In genomic region chr2:162825578-162825977, GRCh38 we compare ENCODE assay signal across 28 cellular contexts. TPM values are rescaled to one million over a fixed set of nuclear protein-coding genes. Genes with fewer than 3 reads are reported as not detected.
DNase-seq lines count a peak whose midpoint lies in the region; ATAC-seq, FAIRE-seq and TF ChIP-seq lines count a peak whose summit lies in the region.
"Had no signal": no experiment of that assay in that cellular context is flagged by ENCODE, and none has a peak within 500 bp of the region (broad histone marks: within the 10 kb centered on the region; RNA-seq: fewer than 3 reads in every experiment).

No MANE protein-coding gene starts in this region.

- H2AFZ ChIP-seq in HepG2 (ENCODE audit: low read length), result no peak overlapping the region

- H3K9me3 Mint-ChIP-seq in CD4-positive, alpha-beta memory T cell, result peaks cover 0 to 3% (median 0%) of the 10 kb centered on the region in 8 donors

- H3K27me3 ChIP-seq in HepG2 (ENCODE audit: control insufficient read depth in 1 of 2, insufficient read depth in 2 of 2, low read length in 2 of 2) (no peaks in the 10 kb centered on the region), right lobe of liver (no peaks in the 10 kb centered on the region)
- no peaks in the 10 kb centered on the region for H3K27me3 ChIP-seq in CD4-positive, alpha-beta memory T cell (ENCODE audit: insufficient read depth, low read length)
- H3K27me3 ChIP-seq: BE2C, BLaER1 had no signal

- no peak for TF ChIP-seq EP300 in HepG2 (IDR thresholded peaks at IDR 0.05; ENCODE audit: low read depth in 2 of 2, low read length in 2 of 2)
- no peak for TF ChIP-seq EP300 in HepG2 (CRISPR knock-in tag; IDR thresholded peaks at IDR 0.05; ENCODE audit: borderline replicate concordance)

- H3K9ac ChIP-seq in HepG2 (ENCODE audit: insufficient read depth, low read depth, low read length), result no peak overlapping the region
- H3K9ac ChIP-seq: BLaER1 had no signal

- H3K9me3 ChIP-seq in HepG2 (ENCODE audit: low read length) (no peaks in the 10 kb centered on the region), right lobe of liver (no peaks in the 10 kb centered on the region)
- no peaks in the 10 kb centered on the region for H3K9me3 ChIP-seq in CD4-positive, alpha-beta memory T cell (ENCODE audit: control insufficient read depth in 1 of 2, low read length in 2 of 2)
- H3K9me3 ChIP-seq: BE2C, BLaER1, Caco-2 had no signal

- no peaks in the 10 kb centered on the region for H3K36me3 Mint-ChIP-seq in CD4-positive, alpha-beta memory T cell
- H3K36me3 Mint-ChIP-seq: CD14-positive monocyte; CD4-positive, CD25-positive, alpha-beta regulatory T cell; CD8-positive, alpha-beta T cell had no signal

- no TSS peak for BruUV-seq in HepG2 (replicated peaks; lab: Mats Ljungman, UMichigan)

- no peak for ATAC-seq in HepG2
- no peak for ATAC-seq in right lobe of liver
- ATAC-seq: CD8-positive, alpha-beta T cell; GM12878 had no signal

- H3K27ac ChIP-seq in HepG2 (ENCODE audit: extremely low read length, insufficient read depth, low read length), result no peak overlapping the region
- no peak overlapping the region for H3K27ac ChIP-seq in right lobe of liver
- no peak overlapping the region for H3K27ac ChIP-seq in CD4-positive, alpha-beta memory T cell (ENCODE audit: low read depth, low read length)
- H3K27ac ChIP-seq: 22Rv1, BLaER1 had no signal

- H3K27me3 Mint-ChIP-seq in CD4-positive, alpha-beta memory T cell, result no peaks in the 10 kb centered on the region
- H3K27me3 Mint-ChIP-seq: CD4-positive, CD25-positive, alpha-beta regulatory T cell had no signal

- H4K20me1 ChIP-seq in HepG2 (ENCODE audit: insufficient read depth, low read length), result no peaks in the 10 kb centered on the region
- H4K20me1 ChIP-seq: BLaER1 had no signal

- POLR2A ChIA-PET in HepG2 (lab: Yijun Ruan, JAX), result no interaction called here
- POLR2A ChIA-PET in CD4-positive, alpha-beta memory T cell (lab: Charles Lee; ENCODE audit: partially characterized antibody), result no interaction called here

- H3K4me3 ChIP-seq in HepG2 (replicated peaks in 1 of 3; ENCODE audit: insufficient read depth in 1 of 3, low read depth in 2 of 3, low read length in 3 of 3) (no peak overlapping the region), right lobe of liver (no peak overlapping the region)
- H3K4me3 ChIP-seq in CD4-positive, alpha-beta memory T cell (ENCODE audit: low read length in 2 of 2), result no peak overlapping the region
- H3K4me3 ChIP-seq: BLaER1, GM12878 had no signal

- FAIRE-seq in HepG2 (lab: Jason Lieb, UNC) (no peak), islet of Langerhans (lab: Jason Lieb, UNC) (peak; percentile 69)
- FAIRE-seq: D721Med, GM12878, GM12892, GM18507 had no signal

- no peak for TF ChIP-seq CTCF in HepG2 (CRISPR knock-in tag; IDR thresholded peaks at IDR 0.05)
- TF ChIP-seq CTCF in right lobe of liver (IDR thresholded peaks at IDR 0.05), result no peak

- no peak overlapping the region for H3K27ac Mint-ChIP-seq in CD4-positive, alpha-beta memory T cell
- H3K27ac Mint-ChIP-seq: CD14-positive monocyte; CD4-positive, CD25-positive, alpha-beta regulatory T cell; CD8-positive, alpha-beta T cell had no signal

- no peaks in the 10 kb centered on the region for H3K79me2 ChIP-seq in HepG2 (ENCODE audit: insufficient read depth, low read length)

- TF ChIP-seq RAD21 in HepG2 (CRISPR knock-in tag; IDR thresholded peaks at IDR 0.05), result no peak

- H3K36me3 ChIP-seq in HepG2 (replicated peaks in 1 of 2; ENCODE audit: control insufficient read depth in 1 of 2, insufficient read depth in 2 of 2, low read length in 2 of 2) (no peaks in the 10 kb centered on the region), right lobe of liver (no peaks in the 10 kb centered on the region)
- H3K36me3 ChIP-seq in CD4-positive, alpha-beta memory T cell (ENCODE audit: insufficient read depth, low read length), result no peaks in the 10 kb centered on the region
- H3K36me3 ChIP-seq: BE2C, BLaER1 had no signal

- TF ChIP-seq POLR2A in HepG2 (IDR thresholded peaks at IDR 0.05; ENCODE audit: insufficient read depth in 1 of 2, low read depth in 2 of 2, low read length in 2 of 2) (no peak), right lobe of liver (IDR thresholded peaks at IDR 0.05) (no peak)

- CTCF ChIA-PET in HepG2 (lab: Yijun Ruan, JAX; ENCODE audit: low intra/inter-chr PET ratio, low total read pairs), result no interaction called here
- CTCF ChIA-PET in CD4-positive, alpha-beta memory T cell (lab: Charles Lee; ENCODE audit: partially characterized antibody), result no interaction called here

- H3K4me2 ChIP-seq in HepG2 (ENCODE audit: low read depth, low read length), result no peak overlapping the region
- H3K4me2 ChIP-seq: BLaER1 had no signal

- DNase-seq in NCI-H2171 treated with DMSO at 0.1 percent for 48 hours (lab: John Stamatoyannopoulos, UW) (peak; percentile 22), NCI-H2171 (lab: John Stamatoyannopoulos, UW) (no peak), HepG2 (ENCODE audit: low spot score) (no peak), right lobe of liver (no peak), NCI-H69 (lab: John Stamatoyannopoulos, UW) (peak; percentile 7), cerebellar cortex (ENCODE audit: low spot score) (no peak)
- DNase-seq in CD4-positive, alpha-beta memory T cell, result no peak
- DNase-seq: ACHN; BE2C; C1 segment of cervical spinal cord; Caco-2; Calu3; CD4-positive, CD25-positive, alpha-beta regulatory T cell; CD8-positive, alpha-beta T cell; DND-41; EL; GDM1 had no signal

- H3K4me1 Mint-ChIP-seq in CD4-positive, alpha-beta memory T cell, result no peaks in the 10 kb centered on the region
- H3K4me1 Mint-ChIP-seq: CD14-positive monocyte; CD4-positive, CD25-positive, alpha-beta regulatory T cell had no signal

- intact Hi-C loops in HepG2 (cut with micrococcal nuclease; ENCODE audit: unreplicated experiment) (no loop called here), right lobe of liver (cut with DNase I) (no loop called here)
- intact Hi-C loops in CD4-positive, alpha-beta memory T cell (cut with micrococcal nuclease), result no loop called here

- in situ Hi-C loops in HepG2 (cut with HindIII; ENCODE audit: extremely low pct_ligation_motif_present, low pct_unique_long_range_greater_than_20kb), result no loop called here

- no peak overlapping the region for H3K4me3 Mint-ChIP-seq in CD4-positive, alpha-beta memory T cell
- H3K4me3 Mint-ChIP-seq: CD14-positive monocyte; CD4-positive, CD25-positive, alpha-beta regulatory T cell; CD8-positive, alpha-beta T cell had no signal

- H3K4me1 ChIP-seq in HepG2 (ENCODE audit: insufficient read depth, low read length) (no peaks in the 10 kb centered on the region), right lobe of liver (no peaks in the 10 kb centered on the region)
- H3K4me1 ChIP-seq in CD4-positive, alpha-beta memory T cell (ENCODE audit: insufficient read depth, low read length), result no peaks in the 10 kb centered on the region
- H3K4me1 ChIP-seq: BE2C, BLaER1 had no signal

TF ChIP-seq in HepG2, 621 proteins besides CTCF, POLR2A, EP300 and RAD21:
- TF ChIP-seq ZNF350 (CRISPR knock-in tag; IDR thresholded peaks at IDR 0.05; ENCODE audit: borderline replicate concordance, low read depth), result no peak
- no peak for TF ChIP-seq SRY (CRISPR knock-in tag; IDR thresholded peaks at IDR 0.05)
- TF ChIP-seq, protein P1, sequence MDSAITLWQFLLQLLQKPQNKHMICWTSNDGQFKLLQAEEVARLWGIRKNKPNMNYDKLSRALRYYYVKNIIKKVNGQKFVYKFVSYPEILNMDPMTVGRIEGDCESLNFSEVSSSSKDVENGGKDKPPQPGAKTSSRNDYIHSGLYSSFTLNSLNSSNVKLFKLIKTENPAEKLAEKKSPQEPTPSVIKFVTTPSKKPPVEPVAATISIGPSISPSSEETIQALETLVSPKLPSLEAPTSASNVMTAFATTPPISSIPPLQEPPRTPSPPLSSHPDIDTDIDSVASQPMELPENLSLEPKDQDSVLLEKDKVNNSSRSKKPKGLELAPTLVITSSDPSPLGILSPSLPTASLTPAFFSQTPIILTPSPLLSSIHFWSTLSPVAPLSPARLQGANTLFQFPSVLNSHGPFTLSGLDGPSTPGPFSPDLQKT (CRISPR knock-in tag; IDR thresholded peaks at IDR 0.05; ENCODE audit: borderline replicate concordance), result no peak
- no peak for TF ChIP-seq RFX5 (IDR thresholded peaks at IDR 0.05; ENCODE audit: low read depth, low read length)
- TF ChIP-seq MAFK (conservative IDR thresholded peaks at IDR 0.05 in 1 of 2, IDR thresholded peaks at IDR 0.05 in 1 of 2; ENCODE audit: low read length in 2 of 2), result peak; percentile 87 to 95
- no peak for TF ChIP-seq ZNF775 (CRISPR knock-in tag; IDR thresholded peaks at IDR 0.05; ENCODE audit: borderline replicate concordance)
- TF ChIP-seq MAFF (IDR thresholded peaks at IDR 0.05; ENCODE audit: low read depth, low read length), result peak; percentile 91
- no peak for TF ChIP-seq ZNF17 (CRISPR knock-in tag; IDR thresholded peaks at IDR 0.05)

RNA-seq across cellular contexts. Expression of gene KCNH7, which starts 13.0 kb away (rescaled TPM):
- total RNA-seq in HepG2 (2016; rRNA removed; fragmentation: Illumina TruSeq; extraction: Trizol), result not detected in 2 replicates
- not detected in 2 replicates for total RNA-seq in HepG2 (2016; cell fraction: cytosol; rRNA removed; fragmentation: Illumina TruSeq; extraction: Trizol; ENCODE audit: low read depth)
- not detected in 2 replicates for total RNA-seq in HepG2 (2016; cell fraction: insoluble cytoplasmic fraction; rRNA removed; fragmentation: Illumina TruSeq; extraction: Trizol)
- total RNA-seq in HepG2 (2016; cell fraction: membrane; rRNA removed; fragmentation: Illumina TruSeq; extraction: Trizol), result not detected in 2 replicates
- not detected in 2 replicates for total RNA-seq in HepG2 (2016; cell fraction: nucleus; rRNA removed; fragmentation: Illumina TruSeq; extraction: Trizol)
- polyA plus RNA-seq in HepG2 (2011; rRNA removed), result not detected in 2 replicates
- polyA plus RNA-seq in HepG2 (2011; cell fraction: cytosol; rRNA removed), result not detected in 2 replicates
- polyA plus RNA-seq in HepG2 (2011; cell fraction: nucleus; rRNA removed), result not detected in 2 replicates
- not detected in 2 replicates for polyA plus RNA-seq in HepG2 (2012)
- not detected in 2 replicates for polyA plus RNA-seq in HepG2 (2016; cell fraction: cytosol; fragmentation: Illumina TruSeq; extraction: Trizol; ENCODE audit: low read depth)
- polyA plus RNA-seq in HepG2 (2016; cell fraction: insoluble cytoplasmic fraction; fragmentation: Illumina TruSeq; extraction: Trizol; ENCODE audit: low read depth), result not detected in 2 replicates
- not detected in 2 replicates for polyA plus RNA-seq in HepG2 (2016; cell fraction: membrane; fragmentation: Illumina TruSeq; extraction: Trizol; ENCODE audit: low read depth)
- not detected in 2 replicates for polyA plus RNA-seq in HepG2 (2016; cell fraction: nucleus; fragmentation: Illumina TruSeq; extraction: Trizol; ENCODE audit: insufficient read depth, low read depth)
- polyA minus RNA-seq in HepG2 (2011; rRNA and poly(A)+ RNA removed; ENCODE audit: low replicate concordance), result not detected in 2 replicates
- not detected in 2 replicates for polyA minus RNA-seq in HepG2 (2011; cell fraction: cytosol; rRNA and poly(A)+ RNA removed)
- not detected in 2 replicates for polyA minus RNA-seq in HepG2 (2011; cell fraction: nucleus; rRNA and poly(A)+ RNA removed)
- total RNA-seq in right lobe of liver, result 1 to 10 TPM in 1 of 6 experiments, under 1 TPM in 5; 0.19 to 1.0 (median 0.39) TPM
- not detected for total RNA-seq in CD4-positive, alpha-beta memory T cell
- polyA plus RNA-seq in CD4-positive, alpha-beta memory T cell, result not detected
- total RNA-seq: A172; Caco-2; CD4-positive, CD25-positive, alpha-beta regulatory T cell; CD8-positive, alpha-beta T cell; Daoy; GM12878 had no signal
- polyA plus RNA-seq: AG04450; CD14-positive monocyte; CD4-positive, CD25-positive, alpha-beta regulatory T cell; GM12878 had no signal

Comparison
In these comparisons a context has a peak if more than half of its experiments do, and no peak if none do; other contexts are left out.
1. DNase-seq: peak in NCI-H2171 treated with DMSO at 0.1 percent for 48 hours (single experiment) and NCI-H69 (single experiment); none in NCI-H2171 (single experiment), HepG2 (single experiment), right lobe of liver (0 of 3), CD4-positive, alpha-beta memory T cell (0 of 5) and cerebellar cortex (single experiment).